9 cellular contexts compared by ENCODE assay signal in genomic region chr14:61512026-61512425, GRCh38.
DNase-seq lines count a peak whose midpoint lies in the region; ATAC-seq, FAIRE-seq and TF ChIP-seq lines count a peak whose summit lies in the region.
"Had no signal": no experiment of that assay in that cellular context is flagged by ENCODE, and none has a peak within 500 bp of the region (broad histone marks: within the 10 kb centered on the region; RNA-seq: fewer than 3 reads in every experiment).

No MANE protein-coding gene starts in this region.

- H3K9ac ChIP-seq in adipocyte (ENCODE audit: low read length) = peak overlapping the region; percentile 83

- TF ChIP-seq CTCF in left ventricle myocardium inferior (IDR thresholded peaks at IDR 0.05; ENCODE audit: borderline replicate concordance) (no peak), left lung (IDR thresholded peaks at IDR 0.05) (no peak), upper lobe of right lung (IDR thresholded peaks at IDR 0.05) (no peak)

- intact Hi-C loops in left ventricle myocardium inferior (cut with micrococcal nuclease) = no loop called here
- intact Hi-C loops in cardiac septum (cut with DNase I) = no loop called here
- intact Hi-C loops in left lung (cut with DNase I) = no loop called here
- intact Hi-C loops in upper lobe of right lung (cut with DNase I) = no loop called here

- no peak for FAIRE-seq in GM12891 (lab: Jason Lieb, UNC)

- H3K27ac ChIP-seq in left ventricle myocardium inferior (replicated peaks) = peak overlapping the region; percentile 0
- H3K27ac ChIP-seq in left lung = peak overlapping the region; percentile 63 to 72
- peak overlapping the region; percentile 21 for H3K27ac ChIP-seq in upper lobe of right lung

- H3K4me1 ChIP-seq in left ventricle myocardium inferior (peaks cover 50% of the 10 kb centered on the region), adipocyte (ENCODE audit: control insufficient read depth, insufficient read depth, low read length) (peaks cover 56% of the 10 kb centered on the region), left lung (peaks cover 19 to 84% of the 10 kb centered on the region in 2 donors), upper lobe of right lung (peaks cover 44% of the 10 kb centered on the region)

- ATAC-seq in left lung = peak; percentile 67
- peak; percentile 58 for ATAC-seq in upper lobe of right lung

- H3K4me3 ChIP-seq in left ventricle myocardium inferior (no peak overlapping the region), adipocyte (ENCODE audit: low read length) (peak overlapping the region; percentile 48), left lung (no peak overlapping the region), upper lobe of right lung (no peak overlapping the region)

- H3K9me3 ChIP-seq in left ventricle myocardium inferior (replicated peaks) (no peaks in the 10 kb centered on the region), adipocyte (ENCODE audit: control insufficient read depth, low read length) (no peaks in the 10 kb centered on the region), left lung (no peaks in the 10 kb centered on the region), upper lobe of right lung (no peaks in the 10 kb centered on the region)

- DNase-seq in left ventricle myocardium inferior (no peak), cardiac septum (ENCODE audit: low spot score) (no peak), adipocyte (ENCODE audit: low read depth) (peak; percentile 67), left lung (no peak), upper lobe of right lung (no peak), GM12891 (ENCODE audit: insufficient read length, low spot score) (no peak), putamen (ENCODE audit: low spot score) (no peak), NCI-H524 treated with DMSO at 0.1 percent for 48 hours (lab: John Stamatoyannopoulos, UW) (no peak)
- DNase-seq: Calu3 had no signal

- no peak for TF ChIP-seq POLR2A in GM12891 (IDR thresholded peaks at IDR 0.05; ENCODE audit: low read depth, low read length)

- H3K36me3 ChIP-seq in left ventricle myocardium inferior (no peaks in the 10 kb centered on the region), adipocyte (ENCODE audit: control insufficient read depth, insufficient read depth, low read length, severe bottlenecking) (no peaks in the 10 kb centered on the region), left lung (no peaks in the 10 kb centered on the region), upper lobe of right lung (no peaks in the 10 kb centered on the region)

- H3K27me3 ChIP-seq in left ventricle myocardium inferior (ENCODE audit: low read depth) (no peaks in the 10 kb centered on the region), adipocyte (replicated peaks; ENCODE audit: control insufficient read depth, insufficient read depth, low read length) (no peaks in the 10 kb centered on the region), left lung (no peaks in the 10 kb centered on the region), upper lobe of right lung (no peaks in the 10 kb centered on the region)

TF ChIP-seq in GM12891, 5 proteins besides CTCF, POLR2A, EP300 and RAD21:
- no peak for TF ChIP-seq POLR2AphosphoS5 (IDR thresholded peaks at IDR 0.05; ENCODE audit: low read depth, low read length)
- TF ChIP-seq SPI1 (IDR thresholded peaks at IDR 0.05; ENCODE audit: low read depth, low read length) = no peak
- TF ChIP-seq TAF1 (IDR thresholded peaks at IDR 0.05; ENCODE audit: low read depth, low read length) = no peak
- TF ChIP-seq PAX5 (IDR thresholded peaks at IDR 0.05; ENCODE audit: insufficient read depth, low read length, severe bottlenecking) = no peak
- no peak for TF ChIP-seq POU2F2 (IDR thresholded peaks at IDR 0.05; ENCODE audit: low read depth, low read length)

Comparison
In these comparisons a context has a peak if more than half of its experiments do, and no peak if none do; other contexts are left out.
1. H3K27ac ChIP-seq: peak in every context shown above with its lines; median percentile 68 in left lung; 21 in upper lobe of right lung; 0 in left ventricle myocardium inferior.